Comparison of ENCODE assay signal across 1 cellular context in the genomic region with DNA sequence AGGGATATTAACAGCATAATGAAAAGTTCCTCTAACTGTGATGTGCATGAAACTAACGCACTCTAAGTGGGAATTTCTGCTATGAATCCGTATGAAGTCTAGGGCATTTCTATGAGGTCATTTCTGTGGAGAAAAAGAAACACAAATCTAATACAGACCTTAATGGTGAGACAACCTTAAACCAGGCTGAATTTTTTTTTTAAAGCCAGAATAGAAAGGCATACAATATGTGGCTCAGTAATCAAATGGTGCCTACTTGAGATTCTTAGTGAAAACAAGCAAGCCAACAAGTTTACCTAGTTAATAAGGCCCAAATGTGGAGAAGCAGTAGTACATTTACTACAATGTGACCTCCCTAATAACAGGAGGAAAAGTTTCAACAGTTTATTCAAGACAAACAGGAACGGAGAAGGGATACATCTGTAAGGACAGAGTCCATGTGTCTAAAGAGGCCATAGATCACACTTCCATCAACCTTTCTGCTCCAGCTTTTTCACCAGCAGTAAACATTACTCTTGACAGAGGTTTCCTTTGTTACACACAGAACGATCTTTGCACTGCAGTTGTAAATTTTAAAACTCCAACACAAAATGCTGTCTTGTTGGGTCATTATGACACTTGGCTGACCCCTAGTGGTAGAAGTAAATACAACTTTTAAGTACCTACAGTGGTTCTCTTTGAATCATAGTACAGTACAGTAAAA.
TF ChIP-seq lines count a peak whose summit lies in the region.

No MANE protein-coding gene starts in this region.

TF ChIP-seq in HepG2, 621 proteins besides CTCF, POLR2A, EP300 and RAD21 (continued from another document and continues in another):
- TF ChIP-seq CHD4 (IDR thresholded peaks at IDR 0.05; ENCODE audit: borderline replicate concordance, low read length) (peak; percentile 64; the same call in 1 of the 2 replicates), FOXA1 (IDR thresholded peaks at IDR 0.05) (peak; percentile 72), FOXA1 (CRISPR knock-in tag; IDR thresholded peaks at IDR 0.05) (peak; percentile 87), ZIK1 (CRISPR knock-in tag; IDR thresholded peaks at IDR 0.05; ENCODE audit: borderline replicate concordance, low read depth) (no peak), NCOR1 (IDR thresholded peaks at IDR 0.05; ENCODE audit: borderline replicate concordance, low read length) (peak; percentile 96; the same call in 1 of the 2 replicates), KDM3A (CRISPR knock-in tag; IDR thresholded peaks at IDR 0.05; ENCODE audit: low read depth) (0 out of 2 replicates have a peak, but pooled peaks have one; percentile 26), ZBTB20 (CRISPR knock-in tag; IDR thresholded peaks at IDR 0.05; ENCODE audit: borderline replicate concordance, low read depth) (peak; percentile 66; the same call in 1 of the 2 replicates), ZSCAN9 (CRISPR knock-in tag; IDR thresholded peaks at IDR 0.05; ENCODE audit: borderline replicate concordance) (peak; percentile 52; the same call in 1 of the 2 replicates), SOX5 (CRISPR knock-in tag; IDR thresholded peaks at IDR 0.05; ENCODE audit: borderline replicate concordance) (peak; percentile 93), ATM (IDR thresholded peaks at IDR 0.05; ENCODE audit: borderline replicate concordance) (no peak), TEAD3 (CRISPR knock-in tag; optimal IDR thresholded peaks at IDR 0.05; ENCODE audit: borderline replicate concordance) (peak; percentile 73), ZMYM2 (CRISPR knock-in tag; IDR thresholded peaks at IDR 0.05) (peak; percentile 76), SALL1 (CRISPR knock-in tag; IDR thresholded peaks at IDR 0.05) (peak; percentile 76; the same call in 1 of the 2 replicates), HNRNPH1 (optimal IDR thresholded peaks at IDR 0.05; ENCODE audit: low read depth, low read length) (no peak), NFYB (CRISPR knock-in tag; IDR thresholded peaks at IDR 0.05) (no peak), PPARG (CRISPR knock-in tag; conservative IDR thresholded peaks at IDR 0.05) (peak; percentile 91), HNF4A (CRISPR knock-in tag; IDR thresholded peaks at IDR 0.05) (peak; percentile 99), BORCS8-MEF2B (CRISPR knock-in tag; IDR thresholded peaks at IDR 0.05) (no peak), ZNF12 (CRISPR knock-in tag; IDR thresholded peaks at IDR 0.05) (peak; percentile 71; the same call in 1 of the 2 replicates), LCORL (IDR thresholded peaks at IDR 0.05) (peak; percentile 57; the same call in 1 of the 2 replicates), LCORL (CRISPR knock-in tag; IDR thresholded peaks at IDR 0.05) (0 out of 2 replicates have a peak, but pooled peaks have one; percentile 60), ZNF589 (CRISPR knock-in tag; conservative IDR thresholded peaks at IDR 0.05) (no peak), POLR2G (IDR thresholded peaks at IDR 0.05; ENCODE audit: low read depth, low read length) (peak; percentile 27; the same call in 1 of the 2 replicates), FOXK2 (IDR thresholded peaks at IDR 0.05) (peak; percentile 73; the same call in 1 of the 2 replicates), DNMT3B (CRISPR knock-in tag; conservative IDR thresholded peaks at IDR 0.05) (0 out of 2 replicates have a peak, but pooled peaks have one; percentile 30), FOXP1 (IDR thresholded peaks at IDR 0.05) (peak; percentile 79), FOXP1 (CRISPR knock-in tag; IDR thresholded peaks at IDR 0.05) (peak; percentile 91), SUZ12 (IDR thresholded peaks at IDR 0.05; ENCODE audit: low read depth, low read length) (no peak), YEATS2 (CRISPR knock-in tag; IDR thresholded peaks at IDR 0.05; ENCODE audit: borderline replicate concordance) (peak; percentile 31; the same call in 1 of the 2 replicates), KLF16 (CRISPR knock-in tag; IDR thresholded peaks at IDR 0.05) (peak in 1 of 2 experiments; percentile 90; a peak in 1 of 4 replicates), ZNF296 (CRISPR knock-in tag; conservative IDR thresholded peaks at IDR 0.05) (no peak)
- TF ChIP-seq, protein P1, sequence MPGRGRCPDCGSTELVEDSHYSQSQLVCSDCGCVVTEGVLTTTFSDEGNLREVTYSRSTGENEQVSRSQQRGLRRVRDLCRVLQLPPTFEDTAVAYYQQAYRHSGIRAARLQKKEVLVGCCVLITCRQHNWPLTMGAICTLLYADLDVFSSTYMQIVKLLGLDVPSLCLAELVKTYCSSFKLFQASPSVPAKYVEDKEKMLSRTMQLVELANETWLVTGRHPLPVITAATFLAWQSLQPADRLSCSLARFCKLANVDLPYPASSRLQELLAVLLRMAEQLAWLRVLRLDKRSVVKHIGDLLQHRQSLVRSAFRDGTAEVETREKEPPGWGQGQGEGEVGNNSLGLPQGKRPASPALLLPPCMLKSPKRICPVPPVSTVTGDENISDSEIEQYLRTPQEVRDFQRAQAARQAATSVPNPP (CRISPR knock-in tag; IDR thresholded peaks at IDR 0.05) = 0 out of 2 replicates have a peak, but pooled peaks have one; percentile 39
- TF ChIP-seq, protein P2, sequence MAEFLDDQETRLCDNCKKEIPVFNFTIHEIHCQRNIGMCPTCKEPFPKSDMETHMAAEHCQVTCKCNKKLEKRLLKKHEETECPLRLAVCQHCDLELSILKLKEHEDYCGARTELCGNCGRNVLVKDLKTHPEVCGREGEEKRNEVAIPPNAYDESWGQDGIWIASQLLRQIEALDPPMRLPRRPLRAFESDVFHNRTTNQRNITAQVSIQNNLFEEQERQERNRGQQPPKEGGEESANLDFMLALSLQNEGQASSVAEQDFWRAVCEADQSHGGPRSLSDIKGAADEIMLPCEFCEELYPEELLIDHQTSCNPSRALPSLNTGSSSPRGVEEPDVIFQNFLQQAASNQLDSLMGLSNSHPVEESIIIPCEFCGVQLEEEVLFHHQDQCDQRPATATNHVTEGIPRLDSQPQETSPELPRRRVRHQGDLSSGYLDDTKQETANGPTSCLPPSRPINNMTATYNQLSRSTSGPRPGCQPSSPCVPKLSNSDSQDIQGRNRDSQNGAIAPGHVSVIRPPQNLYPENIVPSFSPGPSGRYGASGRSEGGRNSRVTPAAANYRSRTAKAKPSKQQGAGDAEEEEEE (CRISPR knock-in tag; IDR thresholded peaks at IDR 0.05; ENCODE audit: borderline replicate concordance) = no peak
- TF ChIP-seq, protein P3, sequence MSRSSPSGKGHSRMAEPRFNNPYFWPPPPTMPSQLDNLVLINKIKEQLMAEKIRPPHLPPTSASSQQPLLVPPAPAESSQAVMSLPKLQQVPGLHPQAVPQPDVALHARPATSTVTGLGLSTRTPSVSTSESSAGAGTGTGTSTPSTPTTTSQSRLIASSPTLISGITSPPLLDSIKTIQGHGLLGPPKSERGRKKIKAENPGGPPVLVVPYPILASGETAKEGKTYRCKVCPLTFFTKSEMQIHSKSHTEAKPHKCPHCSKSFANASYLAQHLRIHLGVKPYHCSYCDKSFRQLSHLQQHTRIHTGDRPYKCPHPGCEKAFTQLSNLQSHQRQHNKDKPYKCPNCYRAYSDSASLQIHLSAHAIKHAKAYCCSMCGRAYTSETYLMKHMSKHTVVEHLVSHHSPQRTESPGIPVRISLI (CRISPR knock-in tag; IDR thresholded peaks at IDR 0.05; ENCODE audit: borderline replicate concordance) = peak; percentile 78; the same call in 1 of the 2 replicates
- TF ChIP-seq, protein P4, sequence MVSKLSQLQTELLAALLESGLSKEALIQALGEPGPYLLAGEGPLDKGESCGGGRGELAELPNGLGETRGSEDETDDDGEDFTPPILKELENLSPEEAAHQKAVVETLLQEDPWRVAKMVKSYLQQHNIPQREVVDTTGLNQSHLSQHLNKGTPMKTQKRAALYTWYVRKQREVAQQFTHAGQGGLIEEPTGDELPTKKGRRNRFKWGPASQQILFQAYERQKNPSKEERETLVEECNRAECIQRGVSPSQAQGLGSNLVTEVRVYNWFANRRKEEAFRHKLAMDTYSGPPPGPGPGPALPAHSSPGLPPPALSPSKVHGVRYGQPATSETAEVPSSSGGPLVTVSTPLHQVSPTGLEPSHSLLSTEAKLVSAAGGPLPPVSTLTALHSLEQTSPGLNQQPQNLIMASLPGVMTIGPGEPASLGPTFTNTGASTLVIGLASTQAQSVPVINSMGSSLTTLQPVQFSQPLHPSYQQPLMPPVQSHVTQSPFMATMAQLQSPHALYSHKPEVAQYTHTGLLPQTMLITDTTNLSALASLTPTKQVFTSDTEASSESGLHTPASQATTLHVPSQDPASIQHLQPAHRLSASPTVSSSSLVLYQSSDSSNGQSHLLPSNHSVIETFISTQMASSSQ (IDR thresholded peaks at IDR 0.05; ENCODE audit: low read depth) = peak; percentile 55; the same call in 1 of the 2 replicates
- TF ChIP-seq, protein P4 (CRISPR knock-in tag; IDR thresholded peaks at IDR 0.05; ENCODE audit: borderline replicate concordance) = 0 out of 2 replicates have a peak, but pooled peaks have one; percentile 38
- TF ChIP-seq, protein P5, sequence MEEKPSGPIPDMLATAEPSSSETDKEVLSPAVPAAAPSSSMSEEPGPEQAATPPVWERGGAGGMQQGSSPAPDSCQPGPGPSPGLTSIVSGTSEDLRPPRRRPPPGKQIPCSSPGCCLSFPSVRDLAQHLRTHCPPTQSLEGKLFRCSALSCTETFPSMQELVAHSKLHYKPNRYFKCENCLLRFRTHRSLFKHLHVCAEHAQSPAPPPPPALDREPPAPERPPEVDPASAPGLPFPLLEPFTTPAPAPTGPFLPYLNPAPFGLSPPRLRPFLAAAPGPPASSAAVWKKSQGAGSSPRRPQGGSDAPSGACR (CRISPR knock-in tag; IDR thresholded peaks at IDR 0.05) = 0 out of 2 replicates have a peak, but pooled peaks have one; percentile 57
- TF ChIP-seq, protein P6, sequence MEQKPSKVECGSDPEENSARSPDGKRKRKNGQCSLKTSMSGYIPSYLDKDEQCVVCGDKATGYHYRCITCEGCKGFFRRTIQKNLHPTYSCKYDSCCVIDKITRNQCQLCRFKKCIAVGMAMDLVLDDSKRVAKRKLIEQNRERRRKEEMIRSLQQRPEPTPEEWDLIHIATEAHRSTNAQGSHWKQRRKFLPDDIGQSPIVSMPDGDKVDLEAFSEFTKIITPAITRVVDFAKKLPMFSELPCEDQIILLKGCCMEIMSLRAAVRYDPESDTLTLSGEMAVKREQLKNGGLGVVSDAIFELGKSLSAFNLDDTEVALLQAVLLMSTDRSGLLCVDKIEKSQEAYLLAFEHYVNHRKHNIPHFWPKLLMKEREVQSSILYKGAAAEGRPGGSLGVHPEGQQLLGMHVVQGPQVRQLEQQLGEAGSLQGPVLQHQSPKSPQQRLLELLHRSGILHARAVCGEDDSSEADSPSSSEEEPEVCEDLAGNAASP (CRISPR knock-in tag; IDR thresholded peaks at IDR 0.05; ENCODE audit: borderline replicate concordance) = peak; percentile 46
- TF ChIP-seq, protein P7, sequence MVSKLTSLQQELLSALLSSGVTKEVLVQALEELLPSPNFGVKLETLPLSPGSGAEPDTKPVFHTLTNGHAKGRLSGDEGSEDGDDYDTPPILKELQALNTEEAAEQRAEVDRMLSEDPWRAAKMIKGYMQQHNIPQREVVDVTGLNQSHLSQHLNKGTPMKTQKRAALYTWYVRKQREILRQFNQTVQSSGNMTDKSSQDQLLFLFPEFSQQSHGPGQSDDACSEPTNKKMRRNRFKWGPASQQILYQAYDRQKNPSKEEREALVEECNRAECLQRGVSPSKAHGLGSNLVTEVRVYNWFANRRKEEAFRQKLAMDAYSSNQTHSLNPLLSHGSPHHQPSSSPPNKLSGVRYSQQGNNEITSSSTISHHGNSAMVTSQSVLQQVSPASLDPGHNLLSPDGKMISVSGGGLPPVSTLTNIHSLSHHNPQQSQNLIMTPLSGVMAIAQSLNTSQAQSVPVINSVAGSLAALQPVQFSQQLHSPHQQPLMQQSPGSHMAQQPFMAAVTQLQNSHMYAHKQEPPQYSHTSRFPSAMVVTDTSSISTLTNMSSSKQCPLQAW (CRISPR knock-in tag; IDR thresholded peaks at IDR 0.05) = 0 out of 2 replicates have a peak, but pooled peaks have one; percentile 66
- TF ChIP-seq, protein P8, sequence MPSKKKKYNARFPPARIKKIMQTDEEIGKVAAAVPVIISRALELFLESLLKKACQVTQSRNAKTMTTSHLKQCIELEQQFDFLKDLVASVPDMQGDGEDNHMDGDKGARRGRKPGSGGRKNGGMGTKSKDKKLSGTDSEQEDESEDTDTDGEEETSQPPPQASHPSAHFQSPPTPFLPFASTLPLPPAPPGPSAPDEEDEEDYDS (CRISPR knock-in tag; IDR thresholded peaks at IDR 0.05) = peak; percentile 54; the same call in 1 of the 2 replicates
- TF ChIP-seq, protein P9, sequence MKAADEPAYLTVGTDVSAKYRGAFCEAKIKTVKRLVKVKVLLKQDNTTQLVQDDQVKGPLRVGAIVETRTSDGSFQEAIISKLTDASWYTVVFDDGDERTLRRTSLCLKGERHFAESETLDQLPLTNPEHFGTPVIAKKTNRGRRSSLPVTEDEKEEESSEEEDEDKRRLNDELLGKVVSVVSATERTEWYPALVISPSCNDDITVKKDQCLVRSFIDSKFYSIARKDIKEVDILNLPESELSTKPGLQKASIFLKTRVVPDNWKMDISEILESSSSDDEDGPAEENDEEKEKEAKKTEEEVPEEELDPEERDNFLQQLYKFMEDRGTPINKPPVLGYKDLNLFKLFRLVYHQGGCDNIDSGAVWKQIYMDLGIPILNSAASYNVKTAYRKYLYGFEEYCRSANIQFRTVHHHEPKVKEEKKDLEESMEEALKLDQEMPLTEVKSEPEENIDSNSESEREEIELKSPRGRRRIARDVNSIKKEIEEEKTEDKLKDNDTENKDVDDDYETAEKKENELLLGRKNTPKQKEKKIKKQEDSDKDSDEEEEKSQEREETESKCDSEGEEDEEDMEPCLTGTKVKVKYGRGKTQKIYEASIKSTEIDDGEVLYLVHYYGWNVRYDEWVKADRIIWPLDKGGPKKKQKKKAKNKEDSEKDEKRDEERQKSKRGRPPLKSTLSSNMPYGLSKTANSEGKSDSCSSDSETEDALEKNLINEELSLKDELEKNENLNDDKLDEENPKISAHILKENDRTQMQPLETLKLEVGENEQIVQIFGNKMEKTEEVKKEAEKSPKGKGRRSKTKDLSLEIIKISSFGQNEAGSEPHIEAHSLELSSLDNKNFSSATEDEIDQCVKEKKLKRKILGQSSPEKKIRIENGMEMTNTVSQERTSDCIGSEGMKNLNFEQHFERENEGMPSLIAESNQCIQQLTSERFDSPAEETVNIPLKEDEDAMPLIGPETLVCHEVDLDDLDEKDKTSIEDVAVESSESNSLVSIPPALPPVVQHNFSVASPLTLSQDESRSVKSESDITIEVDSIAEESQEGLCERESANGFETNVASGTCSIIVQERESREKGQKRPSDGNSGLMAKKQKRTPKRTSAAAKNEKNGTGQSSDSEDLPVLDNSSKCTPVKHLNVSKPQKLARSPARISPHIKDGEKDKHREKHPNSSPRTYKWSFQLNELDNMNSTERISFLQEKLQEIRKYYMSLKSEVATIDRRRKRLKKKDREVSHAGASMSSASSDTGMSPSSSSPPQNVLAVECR (CRISPR knock-in tag; IDR thresholded peaks at IDR 0.05; ENCODE audit: borderline replicate concordance) = no peak; the same call in 1 of the 2 replicates
